In genomic region chr11:67002921-67003411, GRCh38 we compare ENCODE assay signal across 24 cellular contexts. TPM values are rescaled to one million over a fixed set of nuclear protein-coding genes. Genes with fewer than 3 reads are reported as not detected.
DNase-seq lines count a peak whose midpoint lies in the region; ATAC-seq and TF ChIP-seq lines count a peak whose summit lies in the region.
"Had no signal": no experiment of that assay in that cellular context is flagged by ENCODE, and none has a peak within 500 bp of the region (broad histone marks: within the 10 kb centered on the region; RNA-seq: fewer than 3 reads in every experiment).

No MANE protein-coding gene starts in this region.

- H3K27me3 Mint-ChIP-seq in H9 (ENCODE audit: low read depth) (no peaks in the 10 kb centered on the region; the same call in none of the 2 replicates), T-helper 17 cell (peaks cover 7% of the 10 kb centered on the region), neural progenitor cell (ENCODE audit: insufficient read depth, low read depth) (peaks cover 31% of the 10 kb centered on the region)

- in situ Hi-C loops in mammary epithelial cell (cut with MboI; ENCODE audit: low sequenced_read_pairs in 2 of 2): no loop called here

- H2AFZ ChIP-seq in H9 (ENCODE audit: low read length) (no peak overlapping the region), neural progenitor cell (replicated peaks) (no peak overlapping the region), mammary epithelial cell (ENCODE audit: low read depth, low read length) (no peak overlapping the region)

- H3F3A ChIP-seq in neural progenitor cell (ENCODE audit: low read depth): peaks cover 11% of the 10 kb centered on the region

- H3K36me3 ChIP-seq in iPS-20b (ENCODE audit: insufficient read depth, low read depth, low read length): no peaks in the 10 kb centered on the region
- no peaks in the 10 kb centered on the region for H3K36me3 ChIP-seq in neural progenitor cell
- H3K36me3 ChIP-seq in mammary epithelial cell (ENCODE audit: insufficient read depth, low read length): no peaks in the 10 kb centered on the region
- H3K36me3 ChIP-seq: HAP-1 had no signal

- ATAC-seq in T-helper 17 cell (no peak), GM21447 (IDR thresholded peaks at IDR 0.05; ENCODE audit: unreplicated experiment) (no peak), GM21786 (IDR thresholded peaks at IDR 0.05; ENCODE audit: unreplicated experiment) (no peak)
- ATAC-seq: CD8-positive, alpha-beta T cell had no signal

- H3K9ac ChIP-seq in H9 (ENCODE audit: extremely low read depth, insufficient read length, low read length) (no peak overlapping the region), iPS-20b (ENCODE audit: low read depth, low read length) (peak overlapping the region; percentile 49; the same call in 1 of the 2 replicates), neural progenitor cell (no peak overlapping the region), mammary epithelial cell (ENCODE audit: insufficient read depth, low read length) (no peak overlapping the region)

- DNase-seq in H9 (peak; percentile 50), T-helper 17 cell (no peak), neural progenitor cell (ENCODE audit: low spot score) (no peak), NCI-H1694 treated with DMSO at 0.1 percent for 48 hours (lab: John Stamatoyannopoulos, UW) (no peak), mammary epithelial cell (no peak)
- DNase-seq: AML-193; C1 segment of cervical spinal cord; CD8-positive, alpha-beta T cell; GDM1; Karpas-422; MV-4-11; NCI-H187; NCI-H446; NCI-H526 treated with DMSO at 0.1 percent for 48 hours; Right ventricle myocardium superior had no signal

- CTCF ChIA-PET in mammary epithelial cell (lab: Charles Lee; ENCODE audit: low non-redundant PET): no interaction called here

- H3K27ac Mint-ChIP-seq in H9: peak overlapping the region; percentile 46 to 98 (median 96); a peak in 6 of 7 replicates
- H3K27ac Mint-ChIP-seq in T-helper 17 cell: peak overlapping the region; percentile 47
- peak overlapping the region; percentile 23 for H3K27ac Mint-ChIP-seq in neural progenitor cell
- H3K27ac Mint-ChIP-seq: CD8-positive, alpha-beta T cell had no signal

- peak overlapping the region; percentile 45 for H3K18ac ChIP-seq in H9 (ENCODE audit: insufficient read length, low read depth, low read length)

- no peaks in the 10 kb centered on the region for H3K9me3 ChIP-seq in H9 (ENCODE audit: control insufficient read depth, low read depth, low read length)
- H3K9me3 ChIP-seq in T-helper 17 cell (ENCODE audit: control insufficient read depth, low read length, poor library complexity, severe bottlenecking): no peaks in the 10 kb centered on the region
- H3K9me3 ChIP-seq in iPS-20b (ENCODE audit: insufficient read depth, low read depth, low read length): no peaks in the 10 kb centered on the region
- no peaks in the 10 kb centered on the region for H3K9me3 ChIP-seq in neural progenitor cell (ENCODE audit: low read depth)
- H3K9me3 ChIP-seq in mammary epithelial cell (replicated peaks; ENCODE audit: insufficient read depth, low read length): no peaks in the 10 kb centered on the region
- H3K9me3 ChIP-seq: HAP-1 had no signal

- dilution Hi-C loops in mammary epithelial cell (cut with HindIII; ENCODE audit: low sequenced_read_pairs): no loop called here

- H4K91ac ChIP-seq in H9 (ENCODE audit: insufficient read length, low read depth, low read length): no peak overlapping the region

- H4K5ac ChIP-seq in H9 (ENCODE audit: insufficient read length, low read depth, low read length): no peak overlapping the region

- no peaks in the 10 kb centered on the region for H3K79me2 ChIP-seq in H9 (ENCODE audit: insufficient read depth, low read length)
- H3K79me2 ChIP-seq in neural progenitor cell (ENCODE audit: low read depth): no peaks in the 10 kb centered on the region
- no peaks in the 10 kb centered on the region for H3K79me2 ChIP-seq in mammary epithelial cell (ENCODE audit: insufficient read depth, low read length)

- no peak overlapping the region for H2BK120ac ChIP-seq in H9 (ENCODE audit: low read depth, low read length, poor library complexity, severe bottlenecking)

- BruUV-seq in mammary epithelial cell (replicated peaks; lab: Mats Ljungman, UMichigan): no TSS peak

- H3K14ac ChIP-seq in H9 (ENCODE audit: insufficient read depth, low read length): peak overlapping the region; percentile 42

- H3K36me3 Mint-ChIP-seq in H9 (ENCODE audit: insufficient read depth in 1 of 3, low read depth in 3 of 3) (no peaks in the 10 kb centered on the region), T-helper 17 cell (ENCODE audit: low read depth) (no peaks in the 10 kb centered on the region), neural progenitor cell (no peaks in the 10 kb centered on the region)
- H3K36me3 Mint-ChIP-seq: CD8-positive, alpha-beta T cell had no signal

- H3K9me3 Mint-ChIP-seq in H9 (no peaks in the 10 kb centered on the region), neural progenitor cell (no peaks in the 10 kb centered on the region)
- H3K9me3 Mint-ChIP-seq: CD8-positive, alpha-beta T cell had no signal

- no peaks in the 10 kb centered on the region for H3K23me2 ChIP-seq in H9 (ENCODE audit: insufficient read length, low read depth, low read length, poor library complexity, severe bottlenecking)

- no peak overlapping the region for H3K4ac ChIP-seq in H9 (ENCODE audit: low read depth, low read length)

- H3K4me3 Mint-ChIP-seq in H9 (peak overlapping the region; percentile 11 to 48; a peak in 3 of 5 replicates), T-helper 17 cell (no peak overlapping the region), neural progenitor cell (peak overlapping the region; percentile 49)
- H3K4me3 Mint-ChIP-seq: CD8-positive, alpha-beta T cell had no signal

- no peak overlapping the region for H2BK12ac ChIP-seq in H9 (ENCODE audit: insufficient read length, low read depth, low read length)

- H3T11ph ChIP-seq in H9 (ENCODE audit: low read length): no peak overlapping the region

- H3K23ac ChIP-seq in H9 (ENCODE audit: insufficient read length, low read depth, low read length): no peak overlapping the region

- no peak for TF ChIP-seq CTCF in H9 (conservative IDR thresholded peaks at IDR 0.05)
- no peak for TF ChIP-seq CTCF in neural progenitor cell (IDR thresholded peaks at IDR 0.05)
- no peak for TF ChIP-seq CTCF in mammary epithelial cell (conservative IDR thresholded peaks at IDR 0.05 in 1 of 2, IDR thresholded peaks at IDR 0.05 in 1 of 2; ENCODE audit: extremely low read depth in 1 of 2, insufficient read depth in 1 of 2, low read depth in 1 of 2, low read length in 2 of 2)

- H3K79me1 ChIP-seq in H9 (ENCODE audit: insufficient read depth, low read depth, low read length, poor library complexity, severe bottlenecking): no peaks in the 10 kb centered on the region

- no CpG with 5 or more reads among the region's 5 CpGs for WGBS in H9 (ENCODE audit: extremely low coverage, insufficient read length, low lambda C conversion rate)
- 94% methylated on average over 5 of the region's 5 CpGs for WGBS in mammary epithelial cell (ENCODE audit: low coverage, missing lambda C conversion rate)

- H2BK5ac ChIP-seq in H9 (ENCODE audit: insufficient read length, low read length): no peak overlapping the region

- H3K27ac ChIP-seq in H9 (ENCODE audit: insufficient read length, low read depth, low read length) (no peak overlapping the region), iPS-20b (ENCODE audit: low read length) (peak overlapping the region; percentile 26), neural progenitor cell (no peak overlapping the region), mammary epithelial cell (ENCODE audit: insufficient read depth, low read depth, low read length) (no peak overlapping the region)
- H3K27ac ChIP-seq: HL-60 had no signal

- H4K8ac ChIP-seq in H9 (replicated peaks; ENCODE audit: insufficient read length, low read depth, low read length): no peak overlapping the region

- H4K20me1 ChIP-seq in H9 (ENCODE audit: control insufficient read depth, insufficient read depth, insufficient read length) (no peaks in the 10 kb centered on the region), neural progenitor cell (ENCODE audit: low read depth) (no peaks in the 10 kb centered on the region), mammary epithelial cell (ENCODE audit: insufficient read depth, low read length) (no peaks in the 10 kb centered on the region)

- H2AK5ac ChIP-seq in H9 (ENCODE audit: insufficient read length, low read length): no peak overlapping the region

- H3K4me1 Mint-ChIP-seq in H9: peaks cover 31 to 32% of the 10 kb centered on the region in 2 experiments
- H3K4me1 Mint-ChIP-seq in T-helper 17 cell: peaks cover 4% of the 10 kb centered on the region
- peaks cover 29% of the 10 kb centered on the region for H3K4me1 Mint-ChIP-seq in neural progenitor cell

- H3K27me3 ChIP-seq in H9 (ENCODE audit: insufficient read depth, low read length) (no peaks in the 10 kb centered on the region), iPS-20b (ENCODE audit: insufficient read depth, low read length) (no peaks in the 10 kb centered on the region), neural progenitor cell (peaks cover 7% of the 10 kb centered on the region), mammary epithelial cell (ENCODE audit: insufficient read depth, low read length) (no peaks in the 10 kb centered on the region)

- no peak overlapping the region for H2BK20ac ChIP-seq in H9 (ENCODE audit: low read depth, low read length, poor library complexity, severe bottlenecking)

- no peak overlapping the region for H3K56ac ChIP-seq in H9 (ENCODE audit: insufficient read length, low read depth, low read length)

- no peak overlapping the region for H2BK15ac ChIP-seq in H9 (ENCODE audit: low read depth, low read length)

- H3K4me3 ChIP-seq in iPS-20b (ENCODE audit: low read length) (peak overlapping the region; percentile 48; the same call in 1 of the 2 replicates), neural progenitor cell (no peak overlapping the region), mammary epithelial cell (replicated peaks in 1 of 3; ENCODE audit: insufficient read depth in 1 of 3, low read depth in 2 of 3, low read length in 3 of 3) (no peak overlapping the region)
- H3K4me3 ChIP-seq: HAP-1 had no signal

- H3K4me1 ChIP-seq in H9 (ENCODE audit: insufficient read depth, low read length): peaks cover 2% of the 10 kb centered on the region; the same call in 1 of the 2 replicates
- peaks cover 18% of the 10 kb centered on the region; the same call in 1 of the 2 replicates for H3K4me1 ChIP-seq in iPS-20b (ENCODE audit: insufficient read depth, low read length)
- peaks cover 10% of the 10 kb centered on the region for H3K4me1 ChIP-seq in neural progenitor cell
- H3K4me1 ChIP-seq in mammary epithelial cell (ENCODE audit: insufficient read depth, low read length): no peaks in the 10 kb centered on the region

- H3K4me2 ChIP-seq in H9 (ENCODE audit: insufficient read depth, insufficient read length, low read length) (no peak overlapping the region), neural progenitor cell (peak overlapping the region; percentile 65), mammary epithelial cell (ENCODE audit: insufficient read depth, low read depth, low read length) (no peak overlapping the region)

- intact Hi-C loops in mammary epithelial cell (cut with micrococcal nuclease): no loop called here

RNA-seq across cellular contexts. Expression of gene SYT12, which starts 20.0 kb away (rescaled TPM):
- 1.9 and 2.1 TPM in 2 replicates for total RNA-seq in H9 (2021)
- total RNA-seq in T-helper 17 cell: not detected
- total RNA-seq in neural progenitor cell (ENCODE audit: low replicate concordance): 0.50 and 0.67 TPM in 2 replicates
- 10 to 100 TPM in 1 of 2 donors, 1 to 10 TPM in 1; 1.2 to 26.3 TPM for total RNA-seq in mammary epithelial cell
- 1.1 TPM for polyA plus RNA-seq in mammary epithelial cell
- polyA minus RNA-seq in mammary epithelial cell: 4.0 TPM
- total RNA-seq: A172; CD8-positive, alpha-beta T cell; SK-MEL-5 had no signal

RNA-seq across cellular contexts. Expression of gene C11orf86, which starts 27.9 kb away (rescaled TPM):
- total RNA-seq in H9 (2021) (0.24 TPM in 1 of 2 replicates, not detected in the other), T-helper 17 cell (not detected), neural progenitor cell (ENCODE audit: low replicate concordance) (not detected in 2 replicates), mammary epithelial cell (not detected)
- polyA plus RNA-seq in mammary epithelial cell: not detected
- not detected for polyA minus RNA-seq in mammary epithelial cell
- total RNA-seq: A172; CD8-positive, alpha-beta T cell; M059J; Right ventricle myocardium superior; SK-MEL-5 had no signal
- polyA plus RNA-seq: AG04450 had no signal

RNA-seq across cellular contexts. Expression of gene PC, which starts 44.8 kb away (rescaled TPM):
- total RNA-seq in H9 (2021) (31.7 and 32.6 TPM in 2 replicates), T-helper 17 cell (1 to 10 TPM; 5.8 to 7.4 TPM), neural progenitor cell (ENCODE audit: low replicate concordance) (11.4 and 20.4 TPM in 2 replicates), mammary epithelial cell (10 to 100 TPM; 52.0 to 67.0 TPM)
- 37.1 TPM for polyA plus RNA-seq in mammary epithelial cell
- 89.7 TPM for polyA minus RNA-seq in mammary epithelial cell

RNA-seq across cellular contexts. Expression of gene RHOD, which starts 53.7 kb away (rescaled TPM):
- total RNA-seq in H9 (2021): 14.8 and 15.7 TPM in 2 replicates
- total RNA-seq in T-helper 17 cell: not detected
- 6.6 and 10.0 TPM in 2 replicates for total RNA-seq in neural progenitor cell (ENCODE audit: low replicate concordance)
- total RNA-seq in mammary epithelial cell: 100 to 1,000 TPM; 176 to 234 TPM
- polyA plus RNA-seq in mammary epithelial cell: 246 TPM
- polyA minus RNA-seq in mammary epithelial cell: 113 TPM
- total RNA-seq: SK-MEL-5 had no signal

Comparison
In these comparisons a context has a peak if more than half of its experiments do, and no peak if none do; other contexts are left out.
1. H3K27ac Mint-ChIP-seq: peak in every context shown above with its lines; median percentile 96 in H9; 47 in T-helper 17 cell; 23 in neural progenitor cell.